10 cellular contexts compared by ENCODE assay signal in the genomic region with DNA sequence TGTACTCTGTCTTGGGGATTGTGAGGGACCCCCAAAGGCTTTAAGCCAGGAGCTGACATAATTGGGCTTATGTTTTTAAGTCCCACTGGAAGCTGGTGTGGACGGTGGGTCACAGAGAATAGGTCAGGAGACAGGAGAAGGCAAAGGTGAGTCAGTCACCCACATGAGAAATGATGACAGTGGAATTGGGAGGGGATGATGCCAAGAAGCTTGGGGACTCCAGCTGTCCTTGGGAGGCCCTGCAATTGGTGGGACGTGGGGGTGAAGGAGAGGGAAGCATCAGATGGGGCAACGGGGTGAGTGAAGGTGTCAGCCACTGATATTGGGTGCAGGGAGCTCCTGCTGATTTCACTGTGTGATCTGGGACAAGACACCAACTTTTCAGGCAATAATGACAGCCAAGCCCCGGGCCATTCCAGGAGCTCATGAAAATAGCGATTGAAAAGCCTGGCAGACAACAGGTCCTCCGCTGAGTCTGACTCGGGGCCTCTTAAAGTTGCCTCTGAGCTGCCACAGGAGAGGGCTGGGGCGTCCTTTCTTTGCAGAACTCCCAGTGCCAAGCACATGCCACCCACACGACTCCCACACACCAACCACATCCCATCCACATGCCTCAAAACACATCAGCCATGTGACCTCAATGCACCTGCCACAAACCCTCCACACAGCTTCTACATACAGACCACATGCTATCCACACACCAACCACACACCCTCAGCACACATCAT. TPM values are rescaled to one million over a fixed set of nuclear protein-coding genes. Genes with fewer than 3 reads are reported as not detected.
A peak's percentile ranks its signal among the peaks of the same experiment; 100 is the strongest.
DNase-seq lines count a peak whose midpoint lies in the region; ATAC-seq and TF ChIP-seq lines count a peak whose summit lies in the region.
"Had no signal": no experiment of that assay in that cellular context is flagged by ENCODE, and none has a peak within 500 bp of the region (broad histone marks: within the 10 kb centered on the region; RNA-seq: fewer than 3 reads in every experiment).

No MANE protein-coding gene starts in this region.

- TF ChIP-seq POLR2A in heart left ventricle (IDR thresholded peaks at IDR 0.05) (no peak), ovary (IDR thresholded peaks at IDR 0.05) (no peak), prostate gland (IDR thresholded peaks at IDR 0.05) (no peak)

- 68 to 73% (median 70%) methylated on average over 9 of the region's 9 CpGs for WGBS in heart left ventricle, 4 donors
- WGBS in esophagus, 2 donors = 51 to 59% methylated on average over 9 of the region's 9 CpGs
- 68 to 76% (median 69%) methylated on average over 9 of the region's 9 CpGs for WGBS in ovary, 3 donors
- WGBS in prostate gland = 85% methylated on average over 9 of the region's 9 CpGs

- H3K27ac ChIP-seq in heart left ventricle (peak overlapping the region in 11 of 12 donors; percentile 66 to 91 (median 83)), esophagus (ENCODE audit: low read depth in 2 of 2, low read length in 1 of 2) (peak overlapping the region; percentile 12 to 93), ovary (peak overlapping the region in 1 of 2 donors; percentile 32), prostate gland (peak overlapping the region in 1 of 2 donors; percentile 83)

- TF ChIP-seq CTCF in heart left ventricle (IDR thresholded peaks at IDR 0.05) (no peak), ovary (IDR thresholded peaks at IDR 0.05) (no peak), prostate gland (IDR thresholded peaks at IDR 0.05) (no peak)

- ATAC-seq in heart left ventricle = no peak
- no peak for ATAC-seq in left cardiac atrium
- ATAC-seq in GM18873 (IDR thresholded peaks at IDR 0.05; ENCODE audit: low FRiP score, unreplicated experiment) = no peak

- H3K4me1 ChIP-seq in heart left ventricle = peaks cover 4 to 43% (median 24%) of the 10 kb centered on the region in 12 donors
- peaks cover 2 to 32% of the 10 kb centered on the region in 2 donors for H3K4me1 ChIP-seq in esophagus (ENCODE audit: control insufficient read depth in 2 of 2, insufficient read depth in 2 of 2, low read length in 1 of 2)
- H3K4me1 ChIP-seq in ovary (ENCODE audit: insufficient read depth) = peaks cover 14% of the 10 kb centered on the region
- peaks cover 7% of the 10 kb centered on the region for H3K4me1 ChIP-seq in prostate gland (replicated peaks)

- H3K36me3 ChIP-seq in heart left ventricle (peaks cover 0 to 11% (median 0%) of the 10 kb centered on the region in 9 donors), esophagus (ENCODE audit: control insufficient read depth in 2 of 2, insufficient read depth in 2 of 2, low read length in 1 of 2) (peaks cover 0 to 5% of the 10 kb centered on the region in 2 donors), ovary (no peaks in the 10 kb centered on the region), prostate gland (no peaks in the 10 kb centered on the region)

- DNase-seq in heart left ventricle (peak in 1 of 5 donors; percentile 41), left cardiac atrium (no peak), ovary (peak in 3 of 5 donors; percentile 16 to 30 (median 19)), medulla oblongata (ENCODE audit: extremely low spot score) (no peak), prostate gland (ENCODE audit: low spot score) (no peak), NCI-H524 (lab: John Stamatoyannopoulos, UW) (no peak)

- TF ChIP-seq EP300 in ovary (IDR thresholded peaks at IDR 0.05) = no peak

- H3K4me3 ChIP-seq in heart left ventricle (peak overlapping the region in 1 of 12 donors; percentile 3), esophagus (ENCODE audit: low read depth in 1 of 2, low read length in 2 of 2) (no peak overlapping the region), ovary (no peak overlapping the region), prostate gland (no peak overlapping the region)
- H3K4me3 ChIP-seq: skin epidermis had no signal

- H3K9me3 ChIP-seq in heart left ventricle (no peaks in the 10 kb centered on the region), esophagus (ENCODE audit: control insufficient read depth in 2 of 2, insufficient read depth in 1 of 2, low read depth in 1 of 2, low read length in 1 of 2) (no peaks in the 10 kb centered on the region), ovary (no peaks in the 10 kb centered on the region), prostate gland (no peaks in the 10 kb centered on the region)

- intact Hi-C loops in heart left ventricle (cut with DNase I) = loop anchor here in 9 of 10 donors (1.0 to 10.0 kb wide), 12 partner anchors 37 to 201 kb away; no protein-coding TSS in a partner anchor
- intact Hi-C loops in left cardiac atrium (cut with DNase I) = loop anchor here (2.0 to 5.0 kb wide), 3 partner anchors 45 to 201 kb away; no protein-coding TSS in a partner anchor
- intact Hi-C loops in ovary (cut with DNase I) = loop anchor here in 3 of 4 donors (2.0 to 10.0 kb wide), 5 partner anchors 45 to 201 kb away; no protein-coding TSS in a partner anchor
- intact Hi-C loops in prostate gland (cut with DNase I) = loop anchor here (5.0 kb wide), 1 partner anchor 102 kb away; no protein-coding TSS in a partner anchor

- H3K27me3 ChIP-seq in heart left ventricle (no peaks in the 10 kb centered on the region), esophagus (ENCODE audit: control insufficient read depth in 1 of 2, insufficient read depth in 2 of 2, low read length in 2 of 2) (no peaks in the 10 kb centered on the region), ovary (no peaks in the 10 kb centered on the region), prostate gland (replicated peaks; ENCODE audit: insufficient read depth) (no peaks in the 10 kb centered on the region)

RNA-seq across cellular contexts. Expression of a gene that starts 13.4 kb away (rescaled TPM):
- total RNA-seq in heart left ventricle = 100 to 1,000 TPM; 513 to 899 (median 742) TPM
- 100 to 1,000 TPM; 243 to 339 TPM for polyA plus RNA-seq in heart left ventricle
- total RNA-seq in left cardiac atrium = 100 to 1,000 TPM; 436 to 508 TPM
- 10 to 100 TPM; 28.3 to 39.0 TPM for polyA plus RNA-seq in esophagus
- total RNA-seq in ovary = 100 to 1,000 TPM; 141 to 568 (median 366) TPM
- polyA plus RNA-seq in ovary = 100 to 1,000 TPM; 140 to 278 TPM
- total RNA-seq in prostate gland = 100 to 1,000 TPM; 238 to 659 TPM
- polyA plus RNA-seq: naive thymus-derived CD4-positive, alpha-beta T cell had no signal

Comparison
In these comparisons a context has a peak if more than half of its experiments do, and no peak if none do; other contexts are left out.
1. DNase-seq: peak in ovary (3 of 5); none in left cardiac atrium (single experiment), medulla oblongata (single experiment), prostate gland (single experiment) and NCI-H524 (0 of 2).